In genomic region chr2:226184940-226185575, GRCh38 we compare ENCODE assay signal across 11 cellular contexts.
DNase-seq lines count a peak whose midpoint lies in the region; ATAC-seq, FAIRE-seq and TF ChIP-seq lines count a peak whose summit lies in the region.
"Had no signal": no experiment of that assay in that cellular context is flagged by ENCODE, and none has a peak within 500 bp of the region (broad histone marks: within the 10 kb centered on the region; RNA-seq: fewer than 3 reads in every experiment).

No MANE protein-coding gene starts in this region.

- no peak for TF ChIP-seq POLR2A in HCT116 (IDR thresholded peaks at IDR 0.05; ENCODE audit: borderline replicate concordance, extremely low read depth, insufficient read depth, insufficient read length)
- no peak for TF ChIP-seq POLR2A in heart left ventricle (IDR thresholded peaks at IDR 0.05)
- no peak for TF ChIP-seq POLR2A in stomach (IDR thresholded peaks at IDR 0.05)

- TF ChIP-seq RAD21 in HCT116 (IDR thresholded peaks at IDR 0.05; ENCODE audit: low read depth), result no peak

- H3K4me1 ChIP-seq in HCT116 (ENCODE audit: control insufficient read depth in 1 of 2, insufficient read depth in 2 of 2, low read length in 2 of 2) (peaks cover 85 to 100% of the 10 kb centered on the region in 2 experiments), heart left ventricle (peaks cover 0 to 11% (median 0%) of the 10 kb centered on the region in 12 donors), stomach (peaks cover 6 to 22% (median 11%) of the 10 kb centered on the region in 4 donors), kidney (ENCODE audit: control insufficient read depth in 1 of 2, insufficient read depth in 1 of 2, low read depth in 1 of 2, low read length in 2 of 2) (no peaks in the 10 kb centered on the region)

- TF ChIP-seq CTCF in HCT116 (IDR thresholded peaks at IDR 0.05 in 2 of 3, conservative IDR thresholded peaks at IDR 0.05 in 1 of 3; ENCODE audit: borderline replicate concordance in 1 of 3, insufficient read depth in 1 of 3, low read depth in 2 of 3, low read length in 2 of 3) (no peak), heart left ventricle (IDR thresholded peaks at IDR 0.05) (no peak), stomach (IDR thresholded peaks at IDR 0.05) (no peak), kidney (IDR thresholded peaks at IDR 0.05; ENCODE audit: borderline replicate concordance, extremely low read depth, insufficient read depth) (no peak)

- DNase-seq in HCT116 (ENCODE audit: low read depth, low spot score) (no peak), SW 1271 (lab: John Stamatoyannopoulos, UW) (peak; percentile 32 to 73), heart left ventricle (peak in 2 of 5 donors; percentile 19 to 23), stomach (no peak), GDM1 (lab: John Stamatoyannopoulos, UW) (no peak), kidney (no peak)
- no peak for DNase-seq in stimulated activated CD4-positive, alpha-beta T cell treated with anti-CD3 and anti-CD28 coated beads, Interleukin-4, amount 100 ng/mL, for 24 hours
- DNase-seq: activated CD8-positive, alpha-beta memory T cell treated with anti-CD3 and anti-CD28 coated beads, Interleukin-2, amount 50 U/mL, for 48 hours; dorsolateral prefrontal cortex had no signal

- peaks cover 51% of the 10 kb centered on the region for H3K79me2 ChIP-seq in HCT116 (ENCODE audit: insufficient read depth, low read length)

- H3K4me2 ChIP-seq in HCT116 (ENCODE audit: low read length), result peak overlapping the region; percentile 80

- no peaks in the 10 kb centered on the region for H4K20me1 ChIP-seq in HCT116 (ENCODE audit: insufficient read depth)

- ATAC-seq in HCT116, result peak; percentile 74
- ATAC-seq in heart left ventricle, result peak in 3 of 4 donors; percentile 73 to 81 (median 77)
- ATAC-seq in GM18858 (IDR thresholded peaks at IDR 0.05; ENCODE audit: unreplicated experiment), result no peak

- H3K9ac ChIP-seq in HCT116 (ENCODE audit: low read length) (peak overlapping the region; percentile 79), kidney (ENCODE audit: low read length in 2 of 2) (no peak overlapping the region)

- FAIRE-seq in kidney (lab: Jason Lieb, UNC), result no peak

- H3K27me3 ChIP-seq in HCT116 (ENCODE audit: insufficient read depth, low read length) (no peaks in the 10 kb centered on the region), heart left ventricle (no peaks in the 10 kb centered on the region), stomach (no peaks in the 10 kb centered on the region)

- BruUV-seq in HCT116 (replicated peaks; lab: Mats Ljungman, UMichigan), result TSS peak; percentile 72

- H3K4me3 ChIP-seq in HCT116 (replicated peaks in 1 of 2; ENCODE audit: low read depth in 1 of 2, low read length in 2 of 2) (peak overlapping the region; percentile 22 to 45), heart left ventricle (no peak overlapping the region), stomach (no peak overlapping the region), kidney (ENCODE audit: low read length in 2 of 2) (no peak overlapping the region)
- H3K4me3 ChIP-seq: lung had no signal

- H2AFZ ChIP-seq in HCT116 (ENCODE audit: low read depth, low read length, poor library complexity, severe bottlenecking), result no peak overlapping the region

- CTCF ChIA-PET in HCT116 (lab: Charles Lee), result interaction anchor here (1.2 kb wide), 1 partner anchor 66 kb away, joined by 3 read pairs; no protein-coding TSS in a partner anchor

- H3K9me3 ChIP-seq in HCT116 (ENCODE audit: control insufficient read depth in 1 of 2, insufficient read depth in 1 of 2, low read depth in 1 of 2, low read length in 2 of 2) (no peaks in the 10 kb centered on the region), heart left ventricle (peaks cover 0 to 8% (median 0%) of the 10 kb centered on the region in 12 donors), stomach (peaks cover 0 to 2% (median 0%) of the 10 kb centered on the region in 4 donors), kidney (ENCODE audit: control insufficient read depth in 1 of 2, low read length in 2 of 2) (no peaks in the 10 kb centered on the region)

- intact Hi-C loops in HCT116 (cut with micrococcal nuclease), result loop anchor here (2.0 to 10.0 kb wide), 4 partner anchors 70 to 810 kb away; no protein-coding TSS in a partner anchor
- intact Hi-C loops in heart left ventricle (cut with DNase I), result loop anchor here in 1 of 10 donors (2.0 kb wide), 1 partner anchor 46 kb away; no protein-coding TSS in a partner anchor
- intact Hi-C loops in stomach (cut with DNase I; ENCODE audit: low total_unique reads), result no loop called here
- intact Hi-C loops in kidney (cut with DNase I), result no loop called here

- H3K9me2 ChIP-seq in HCT116 (ENCODE audit: insufficient read depth), result no peaks in the 10 kb centered on the region

- peaks cover 0 to 10% of the 10 kb centered on the region in 2 experiments; a peak in 1 of 4 replicates for H3K36me3 ChIP-seq in HCT116 (ENCODE audit: control insufficient read depth in 1 of 2, insufficient read depth in 2 of 2, low read length in 2 of 2)
- no peaks in the 10 kb centered on the region for H3K36me3 ChIP-seq in heart left ventricle
- no peaks in the 10 kb centered on the region for H3K36me3 ChIP-seq in stomach
- H3K36me3 ChIP-seq in kidney (ENCODE audit: control insufficient read depth in 1 of 2, insufficient read depth in 2 of 2, low read length in 2 of 2), result no peaks in the 10 kb centered on the region

- H3K27ac ChIP-seq in HCT116 (ENCODE audit: low read depth, low read length) (peak overlapping the region; percentile 95), heart left ventricle (peak overlapping the region in 8 of 12 donors; percentile 9 to 61 (median 42)), stomach (peak overlapping the region in 3 of 5 donors; percentile 31 to 57 (median 46)), kidney (ENCODE audit: low read depth in 2 of 2, low read length in 2 of 2) (no peak overlapping the region)

- TF ChIP-seq EP300 in stomach (IDR thresholded peaks at IDR 0.05), result no peak

- RAD21 ChIA-PET in HCT116 (lab: Charles Lee; ENCODE audit: low non-redundant PET in 1 of 2, low total read pairs in 2 of 2, uncharacterized antibody in 2 of 2, unreplicated experiment in 2 of 2), result no interaction called here

- 42 to 63% (median 55%) methylated on average over 6 of the region's 6 CpGs for WGBS in heart left ventricle, 4 donors
- WGBS in stomach, 5 donors, result 56 to 69% (median 60%) methylated on average over 6 of the region's 6 CpGs

- POLR2A ChIA-PET in HCT116 (lab: Charles Lee), result interaction anchor here (0.7 to 3.1 kb wide), 20 partner anchors 9 to 576 kb away, joined by 3 to 16 read pairs (median 4); no protein-coding TSS in a partner anchor

TF ChIP-seq in HCT116, 20 proteins besides CTCF, POLR2A, EP300 and RAD21:
- TF ChIP-seq EGR1 (IDR thresholded peaks at IDR 0.05; ENCODE audit: low read depth) (no peak), JUND (IDR thresholded peaks at IDR 0.05) (no peak), ZNF274 (IDR thresholded peaks at IDR 0.05; ENCODE audit: low read depth, low read length) (no peak), YY1 (IDR thresholded peaks at IDR 0.05; ENCODE audit: extremely low read depth, insufficient replicate concordance, low read depth, low read length) (no peak), SIN3A (IDR thresholded peaks at IDR 0.05; ENCODE audit: low read depth) (0 out of 2 replicates have a peak, but pooled peaks have one; percentile 21), FOSL1 (IDR thresholded peaks at IDR 0.05; ENCODE audit: low read depth) (no peak), TCF7L2 (IDR thresholded peaks at IDR 0.05; ENCODE audit: borderline replicate concordance, extremely low read depth, insufficient read depth, insufficient read length) (no peak)
- TF ChIP-seq, protein P1, sequence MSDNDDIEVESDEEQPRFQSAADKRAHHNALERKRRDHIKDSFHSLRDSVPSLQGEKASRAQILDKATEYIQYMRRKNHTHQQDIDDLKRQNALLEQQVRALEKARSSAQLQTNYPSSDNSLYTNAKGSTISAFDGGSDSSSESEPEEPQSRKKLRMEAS (IDR thresholded peaks at IDR 0.05), result no peak; the same call in 1 of the 2 replicates

Comparison
In these comparisons a context has a peak if more than half of its experiments do, and no peak if none do; other contexts are left out.
1. DNase-seq: peak in SW 1271 (2 of 2); none in HCT116 (single experiment), stomach (single experiment), GDM1 (single experiment), kidney (single experiment) and stimulated activated CD4-positive, alpha-beta T cell treated with anti-CD3 and anti-CD28 coated beads, Interleukin-4, amount 100 ng/mL, for 24 hours (single experiment).
2. H3K27ac ChIP-seq: peak in HCT116 (single experiment), heart left ventricle (8 of 12) and stomach (3 of 5); none in kidney (0 of 2).
3. H3K4me3 ChIP-seq: peak in HCT116 (2 of 2); none in heart left ventricle (0 of 12), stomach (0 of 4) and kidney (0 of 2).